In genomic region chr10:131211556-131211955, GRCh38 we compare ENCODE assay signal across 21 cellular contexts.
"Had no signal": no experiment of that assay in that cellular context is flagged by ENCODE, and none has a peak within 500 bp of the region (broad histone marks: within the 10 kb centered on the region; RNA-seq: fewer than 3 reads in every experiment).

No MANE protein-coding gene starts in this region.

- H3K4me1 ChIP-seq: adrenal gland, foreskin keratinocyte, left lung, tibial artery had no signal

- H3K27ac ChIP-seq: epithelial cell of prostate, foreskin keratinocyte, hepatocyte, left lung, tibial artery, vagina had no signal

- H3K9me3 ChIP-seq: adrenal gland, left lung, tibial artery, vagina had no signal

- FAIRE-seq: bronchial epithelial cell, keratinocyte had no signal

- ATAC-seq: activated naive CD4-positive, alpha-beta T cell treated with anti-CD3 and anti-CD28 coated beads, Interleukin-2, amount 50 U/mL, for 72 hours; activated T-cell treated with anti-CD3 and anti-CD28 coated beads, Interleukin-2, amount 50 U/mL, for 4 hours; foreskin keratinocyte; left lung; T-cell; WTC11 had no signal

- H3K4me3 ChIP-seq: adrenal gland, hepatocyte, left lung, tibial artery, vagina had no signal

- H3K36me3 ChIP-seq: adrenal gland, left lung, tibial artery, vagina had no signal

- DNase-seq: activated CD4-positive, alpha-beta memory T cell treated with anti-CD3 and anti-CD28 coated beads for 36 hours; activated CD4-positive, alpha-beta T cell treated with anti-CD3 and anti-CD28 coated beads for 4 hours; activated T-cell treated with anti-CD3 and anti-CD28 coated beads, Interleukin-2, amount 50 U/mL, for 4 hours; foreskin keratinocyte; mammary epithelial cell; occipital lobe; stimulated activated CD4-positive, alpha-beta T cell treated with anti-CD3 and anti-CD28 coated beads, Interleukin-12 subunit alpha, Interleukin-12 subunit beta, amount 100 ng/mL, for 4 hours; stimulated activated CD4-positive, alpha-beta T cell treated with anti-CD3 and anti-CD28 coated beads, Interleukin-1b, Interleukin-23, amount 100 ng/mL, for 48 hours; stimulated activated CD8-positive, alpha-beta memory T cell treated with anti-CD3 and anti-CD28 coated beads, Interleukin-4, amount 100 ng/mL, for 48 hours; stimulated activated naive CD4-positive, alpha-beta T cell; T-cell had no signal

- H3K27me3 ChIP-seq: adrenal gland, foreskin keratinocyte, hepatocyte, tibial artery, vagina had no signal
